Comparison of ENCODE assay signal across 11 cellular contexts in the genomic region with DNA sequence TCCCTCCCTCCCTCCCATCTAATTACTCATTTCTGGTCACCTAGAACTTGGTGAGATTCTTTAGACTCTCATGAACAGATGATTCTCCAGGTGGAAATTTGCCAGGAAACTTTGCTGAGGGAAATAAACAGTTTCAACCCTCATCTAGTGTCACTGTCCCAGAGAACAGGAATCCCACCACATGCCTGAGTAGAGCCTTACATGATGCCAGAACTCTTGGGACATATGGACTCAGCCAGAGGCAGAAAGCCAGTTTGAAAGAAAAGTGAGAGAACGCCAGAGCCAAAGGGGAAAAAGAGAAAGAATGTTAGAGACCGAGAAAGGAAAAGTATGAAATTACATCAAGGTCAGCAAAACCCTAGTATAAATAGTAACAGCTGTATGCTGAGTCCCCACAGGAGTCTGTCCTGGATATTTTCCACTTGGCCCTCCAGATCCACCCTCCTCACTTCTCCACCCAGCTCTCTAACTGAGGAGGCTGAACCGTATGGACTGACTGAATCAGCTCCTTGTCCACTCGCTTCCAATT.
DNase-seq lines count a peak whose midpoint lies in the region; ATAC-seq and TF ChIP-seq lines count a peak whose summit lies in the region.
"Had no signal": no experiment of that assay in that cellular context is flagged by ENCODE, and none has a peak within 500 bp of the region (broad histone marks: within the 10 kb centered on the region; RNA-seq: fewer than 3 reads in every experiment).

No MANE protein-coding gene starts in this region.

- H2AK5ac ChIP-seq in trophoblast cell (ENCODE audit: low read length) = no peak overlapping the region

- no peak overlapping the region for H3K14ac ChIP-seq in trophoblast cell (ENCODE audit: low read length)

- no peak overlapping the region for H4K8ac ChIP-seq in trophoblast cell (ENCODE audit: low read depth, low read length)

- peaks cover 2% of the 10 kb centered on the region for H3K9me3 ChIP-seq in trophoblast cell (ENCODE audit: insufficient read depth, low read depth, low read length)

- H3K4me2 ChIP-seq in trophoblast cell (ENCODE audit: low read length) = no peak overlapping the region
- H3K4me2 ChIP-seq: neural progenitor cell had no signal

- H2BK12ac ChIP-seq in trophoblast cell (ENCODE audit: low read length) = peak overlapping the region; percentile 15

- H3K79me2 ChIP-seq in ACC112 (ENCODE audit: control insufficient read depth, insufficient read depth, low read length, unreplicated experiment) (no peaks in the 10 kb centered on the region), trophoblast cell (ENCODE audit: control insufficient read depth, insufficient read depth, low read length, poor library complexity) (peaks cover 5% of the 10 kb centered on the region)

- H3K4me1 ChIP-seq in ACC112 (ENCODE audit: control insufficient read depth, insufficient read depth, low read length, unreplicated experiment) (peaks cover 17% of the 10 kb centered on the region), trophoblast cell (ENCODE audit: control insufficient read depth in 1 of 2, insufficient read depth in 2 of 2, low read length in 2 of 2) (peaks cover 18 to 21% of the 10 kb centered on the region in 2 experiments)
- H3K4me1 ChIP-seq: neural progenitor cell had no signal

- H2BK120ac ChIP-seq in trophoblast cell (ENCODE audit: insufficient read depth, low read length, poor library complexity) = no peak overlapping the region

- H3K27ac ChIP-seq in ACC112 (ENCODE audit: low read depth, low read length) (0 out of 2 replicates have a peak overlapping the region, but pooled peaks have one; percentile 1), trophoblast cell (ENCODE audit: low read depth, low read length) (no peak overlapping the region)
- H3K27ac ChIP-seq: neural progenitor cell had no signal

- no peak overlapping the region for H3K9ac ChIP-seq in trophoblast cell (ENCODE audit: low read length)
- H3K9ac ChIP-seq: neural progenitor cell had no signal

- no peak overlapping the region for H3K4me3 ChIP-seq in ACC112 (ENCODE audit: low read depth, low read length)
- H3K4me3 ChIP-seq in foreskin fibroblast (ENCODE audit: low read depth in 1 of 2, low read length in 2 of 2) = peak overlapping the region; percentile 1 to 7
- no peak overlapping the region for H3K4me3 ChIP-seq in trophoblast cell (ENCODE audit: low read depth, low read length)
- H3K4me3 ChIP-seq: neural progenitor cell had no signal

- peak overlapping the region; percentile 32 for H4K91ac ChIP-seq in trophoblast cell (ENCODE audit: low read depth, low read length)

- no peaks in the 10 kb centered on the region for H3K27me3 ChIP-seq in ACC112 (ENCODE audit: insufficient read depth, low read length)
- H3K27me3 ChIP-seq in trophoblast cell (ENCODE audit: insufficient read depth, low read length) = no peaks in the 10 kb centered on the region
- H3K27me3 ChIP-seq: neural progenitor cell had no signal

- no peak overlapping the region for H2BK5ac ChIP-seq in trophoblast cell (ENCODE audit: low read depth, low read length, poor library complexity)

- no peak for TF ChIP-seq CTCF in foreskin fibroblast (IDR thresholded peaks at IDR 0.05; ENCODE audit: low read depth, low read length)

- no peak overlapping the region for H3K4ac ChIP-seq in trophoblast cell (ENCODE audit: low read depth, low read length)

- H2AFZ ChIP-seq in ACC112 (ENCODE audit: low read length, unreplicated experiment) (no peak overlapping the region), trophoblast cell (ENCODE audit: insufficient read depth, low read length, poor library complexity) (no peak overlapping the region)
- H2AFZ ChIP-seq: neural progenitor cell had no signal

- no peak overlapping the region for H4K12ac ChIP-seq in trophoblast cell (ENCODE audit: low read depth, low read length)

- H3K23ac ChIP-seq in trophoblast cell (ENCODE audit: low read length) = no peak overlapping the region

- peaks cover 24% of the 10 kb centered on the region for H3K79me1 ChIP-seq in trophoblast cell (ENCODE audit: low read length)

- no CpG with 5 or more reads among the region's 4 CpGs for WGBS in trophoblast cell (ENCODE audit: extremely low coverage, insufficient coverage, insufficient read length)

- H3K36me3 ChIP-seq in ACC112 (ENCODE audit: insufficient read depth, low read length) = no peaks in the 10 kb centered on the region
- H3K36me3 ChIP-seq in trophoblast cell (ENCODE audit: control insufficient read depth in 1 of 2, insufficient read depth in 2 of 2, low read length in 2 of 2) = no peaks in the 10 kb centered on the region
- H3K36me3 ChIP-seq: neural progenitor cell had no signal

- no peak for ATAC-seq in HG03469 (IDR thresholded peaks at IDR 0.05; ENCODE audit: unreplicated experiment)
- no peak for ATAC-seq in GM18867 (IDR thresholded peaks at IDR 0.05; ENCODE audit: unreplicated experiment)

- no peak overlapping the region for H3K18ac ChIP-seq in trophoblast cell (ENCODE audit: low read length)

- DNase-seq in amniotic epithelial cell (ENCODE audit: low read depth) (peak; percentile 80), foreskin fibroblast (peak; percentile 42 to 71), trophoblast cell (peak; percentile 68 to 88), DMS 273 treated with DMSO at 0.1 percent for 48 hours (lab: John Stamatoyannopoulos, UW) (no peak), activated T-cell treated with anti-CD3 and anti-CD28 coated beads for 4 hours (no peak)
- DNase-seq: GDM1, NCI-H1417 had no signal

Comparison
In these comparisons a context has a peak if more than half of its experiments do, and no peak if none do; other contexts are left out.
1. H3K4me3 ChIP-seq: peak in foreskin fibroblast (2 of 2); none in ACC112 (single experiment) and trophoblast cell (single experiment).
2. DNase-seq: peak in amniotic epithelial cell (single experiment), foreskin fibroblast (2 of 2) and trophoblast cell (2 of 2); none in DMS 273 treated with DMSO at 0.1 percent for 48 hours (single experiment) and activated T-cell treated with anti-CD3 and anti-CD28 coated beads for 4 hours (single experiment).